Comparison of ENCODE assay signal across 16 cellular contexts in genomic region chr17:80676564-80676963, GRCh38.
"Had no signal": no experiment of that assay in that cellular context is flagged by ENCODE, and none has a peak within 500 bp of the region (broad histone marks: within the 10 kb centered on the region; RNA-seq: fewer than 3 reads in every experiment).

No MANE protein-coding gene starts in this region.

- H3K27ac Mint-ChIP-seq: neural progenitor cell had no signal

- H3K9me3 Mint-ChIP-seq: effector memory CD8-positive, alpha-beta T cell; naive B cell; neural progenitor cell had no signal

- H3K27me3 Mint-ChIP-seq: effector memory CD8-positive, alpha-beta T cell; naive B cell had no signal

- DNase-seq: activated CD4-positive, alpha-beta T cell treated with anti-CD3 and anti-CD28 coated beads, Interleukin-2, amount 50 U/mL, for 4 hours; activated CD4-positive, CD25-positive, alpha-beta regulatory T cell; activated effector memory CD4-positive, alpha-beta T cell treated with Interleukin-2 at 50 U/mL for 16 hours; activated naive CD4-positive, alpha-beta T cell treated with anti-CD3 and anti-CD28 coated beads, Interleukin-2, amount 50 U/mL, for 16 hours; central memory CD4-positive, alpha-beta T cell; dorsolateral prefrontal cortex; effector memory CD8-positive, alpha-beta T cell; glutamatergic neuron; immature natural killer cell; lower lobe of right lung; naive B cell; retina; spleen; stimulated activated CD4-positive, alpha-beta T cell treated with anti-CD3 and anti-CD28 coated beads, Interleukin-4, amount 100 ng/mL, for 1 hour; stimulated activated naive CD4-positive, alpha-beta T cell treated with Interleukin-2 at 50 U/mL for 16 hours had no signal

- H3K4me3 Mint-ChIP-seq: effector memory CD8-positive, alpha-beta T cell; immature natural killer cell; neural progenitor cell had no signal
